ENCODE assay signal across 8 cellular contexts in genomic region chr2:134120160-134120717, GRCh38.
DNase-seq lines count a peak whose midpoint lies in the region; ATAC-seq and TF ChIP-seq lines count a peak whose summit lies in the region.

No MANE protein-coding gene starts in this region.

- no peak for DNase-seq in BJ (ENCODE audit: low read depth)
- DNase-seq in MG63, result no peak
- peak; percentile 78 for DNase-seq in left kidney (ENCODE audit: low read depth, low spot score)
- peak in 1 of 2 donors; percentile 76 for DNase-seq in suprapubic skin (ENCODE audit: low spot score in 2 of 2)
- DNase-seq in NAMALWA (ENCODE audit: low spot score), result no peak
- no peak for DNase-seq in SHP77 (lab: John Stamatoyannopoulos, UW)

- H3K27ac ChIP-seq in suprapubic skin, result peak overlapping the region; percentile 91

- peaks cover 51% of the 10 kb centered on the region for H3K4me1 ChIP-seq in suprapubic skin

- H3K4me1 Mint-ChIP-seq in brain, result peaks cover 60% of the 10 kb centered on the region

- peak overlapping the region in 1 of 5 experiments; percentile 85 for H3K27ac Mint-ChIP-seq in brain

- peak overlapping the region; percentile 84 for H3K4me3 ChIP-seq in BJ (ENCODE audit: low read depth, low read length)
- H3K4me3 ChIP-seq in MG63, result peak overlapping the region; percentile 82
- peak overlapping the region; percentile 98 for H3K4me3 ChIP-seq in suprapubic skin

- H3K9me3 ChIP-seq in MG63 (no peaks in the 10 kb centered on the region), suprapubic skin (no peaks in the 10 kb centered on the region)

- H3K27me3 Mint-ChIP-seq in brain, result peaks cover 8% of the 10 kb centered on the region

- H3K9me3 Mint-ChIP-seq in brain, result no peaks in the 10 kb centered on the region

- peak; percentile 8 for ATAC-seq in GM21529 (IDR thresholded peaks at IDR 0.05; ENCODE audit: unreplicated experiment)

- POLR2A ChIA-PET in BJ (lab: Charles Lee), result no interaction called here

- TF ChIP-seq CTCF in BJ (IDR thresholded peaks at IDR 0.05; ENCODE audit: insufficient read depth, low read depth, low read length) (no peak), brain (conservative IDR thresholded peaks at IDR 0.05) (no peak), suprapubic skin (IDR thresholded peaks at IDR 0.05) (no peak)

- H3K36me3 ChIP-seq in BJ (ENCODE audit: control insufficient read depth, insufficient read depth, low read length), result no peaks in the 10 kb centered on the region
- H3K36me3 ChIP-seq in MG63, result no peaks in the 10 kb centered on the region
- no peaks in the 10 kb centered on the region for H3K36me3 ChIP-seq in suprapubic skin

- H3K27me3 ChIP-seq in BJ (ENCODE audit: control insufficient read depth, insufficient read depth, low read length) (no peaks in the 10 kb centered on the region), MG63 (no peaks in the 10 kb centered on the region; the same call in 1 of the 2 replicates), suprapubic skin (no peaks in the 10 kb centered on the region)

- WGBS in suprapubic skin, result no CpG with 5 or more reads among the region's 72 CpGs

- H3K36me3 Mint-ChIP-seq in brain, result no peaks in the 10 kb centered on the region

- peak overlapping the region in 4 of 5 experiments; percentile 75 to 91 (median 78) for H3K4me3 Mint-ChIP-seq in brain

- no peak for TF ChIP-seq POLR2A in suprapubic skin (IDR thresholded peaks at IDR 0.05)

- CTCF ChIA-PET in BJ (lab: Yijun Ruan, JAX), result interaction anchor here (1.7 to 7.6 kb wide), 6 partner anchors 87 to 332 kb away, joined by 11 to 134 read pairs (median 50); no protein-coding TSS in a partner anchor

- no peak for TF ChIP-seq EP300 in suprapubic skin (IDR thresholded peaks at IDR 0.05)
